ENCODE assay signal across 17 cellular contexts in the genomic region with DNA sequence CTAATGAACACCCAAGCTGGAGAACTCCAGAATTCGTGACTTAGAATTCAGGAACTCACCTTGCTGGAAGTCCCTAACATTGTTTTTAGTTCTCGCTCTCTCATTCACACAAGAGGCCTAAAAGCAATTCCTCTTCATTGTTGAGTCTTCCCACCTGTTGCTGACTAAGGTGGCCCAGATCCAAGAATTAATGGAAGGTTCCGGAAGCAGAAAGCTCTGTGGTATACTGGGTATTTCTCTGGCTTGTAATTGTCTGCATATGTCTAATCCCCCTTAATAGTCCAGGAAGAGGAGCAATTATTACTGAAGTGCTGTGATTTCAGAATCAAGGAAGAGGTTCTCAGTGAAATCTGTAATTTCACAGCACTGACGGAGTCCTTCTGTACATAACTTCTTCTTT. TPM values are rescaled to one million over a fixed set of nuclear protein-coding genes. Genes with fewer than 3 reads are reported as not detected.
DNase-seq lines count a peak whose midpoint lies in the region; ATAC-seq and TF ChIP-seq lines count a peak whose summit lies in the region.
"Had no signal": no experiment of that assay in that cellular context is flagged by ENCODE, and none has a peak within 500 bp of the region (broad histone marks: within the 10 kb centered on the region; RNA-seq: fewer than 3 reads in every experiment).

No MANE protein-coding gene starts in this region.

- H3K36me3 ChIP-seq in SK-N-SH (replicated peaks in 1 of 2; ENCODE audit: control insufficient read depth in 1 of 2, insufficient read depth in 2 of 2, low read length in 1 of 2) (no peaks in the 10 kb centered on the region), colonic mucosa (no peaks in the 10 kb centered on the region)
- H3K36me3 ChIP-seq: BE2C, esophagus squamous epithelium had no signal

- intact Hi-C loops in colonic mucosa (cut with DNase I) = no loop called here

- H3K4me3 ChIP-seq in SK-N-SH (ENCODE audit: low read depth in 2 of 2, low read length in 1 of 2) = no peak overlapping the region
- no peak overlapping the region for H3K4me3 ChIP-seq in colonic mucosa
- H3K4me3 ChIP-seq: esophagus squamous epithelium, heart right ventricle, lung had no signal

- H3K4me1 ChIP-seq in SK-N-SH (ENCODE audit: control insufficient read depth in 1 of 2, insufficient read depth in 2 of 2, low read depth in 1 of 2, low read length in 1 of 2) (peaks cover 0 to 33% of the 10 kb centered on the region in 2 experiments; a peak in 1 of 4 replicates), colonic mucosa (no peaks in the 10 kb centered on the region)
- H3K4me1 ChIP-seq: BE2C, esophagus squamous epithelium, heart right ventricle had no signal

- POLR2A ChIA-PET in SK-N-SH (lab: Yijun Ruan, JAX) = no interaction called here

- peak; percentile 15 to 66; a peak in 1 of 4 replicates for TF ChIP-seq EP300 in SK-N-SH (IDR thresholded peaks at IDR 0.05; ENCODE audit: borderline replicate concordance in 1 of 2, low read depth in 1 of 2, low read length in 1 of 2)

- no peak for ATAC-seq in HG03159 (IDR thresholded peaks at IDR 0.05; ENCODE audit: unreplicated experiment)
- ATAC-seq: heart right ventricle; stimulated activated memory B cell treated with anti-CD40 and anti-IgM and Interleukin-4, amounts not matched to agents 10 μg/mL and 1 μg/mL and 100 μg/mL, for 72 hours had no signal

- H3K9me2 ChIP-seq in SK-N-SH = no peaks in the 10 kb centered on the region

- in situ Hi-C loops in KBM-7 (cut with MboI; ENCODE audit: low pct_unique_long_range_greater_than_20kb, low sequenced_read_pairs) = no loop called here

- TF ChIP-seq RAD21 in SK-N-SH (IDR thresholded peaks at IDR 0.05; ENCODE audit: low read length) = no peak

- H3K9ac ChIP-seq in SK-N-SH (no peak overlapping the region), colonic mucosa (ENCODE audit: low read depth in 2 of 2, low read length in 2 of 2) (no peak overlapping the region)

- H3K27me3 ChIP-seq in SK-N-SH (ENCODE audit: insufficient read depth) (no peaks in the 10 kb centered on the region), colonic mucosa (no peaks in the 10 kb centered on the region)

- DNase-seq in KBM-7 (peak; percentile 4), NCI-H187 (lab: John Stamatoyannopoulos, UW) (peak; percentile 41 to 51), SK-N-SH (peak; percentile 47), renal cortical epithelial cell (ENCODE audit: low read depth) (peak; percentile 18), colonic mucosa (no peak)
- no peak for DNase-seq in activated CD4-positive, alpha-beta T cell treated with anti-CD3 and anti-CD28 coated beads, Interleukin-2, amount 50 U/mL, for 48 hours
- DNase-seq: activated CD4-positive, alpha-beta memory T cell treated with anti-CD3 and anti-CD28 coated beads, Interleukin-2, amount 10 ng/mL, durations not matched to agents 7 days and 5 days; activated naive CD8-positive, alpha-beta T cell treated with anti-CD3 and anti-CD28 coated beads, Interleukin-2, amount 10 ng/mL, durations not matched to agents 7 days and 5 days; BE2C; esophagus squamous epithelium; heart right ventricle; IMR-90; stimulated activated CD4-positive, alpha-beta T cell treated with anti-CD3 and anti-CD28 coated beads, Interleukin-12 subunit alpha, Interleukin-12 subunit beta, amount 100 ng/mL, for 4 hours had no signal

- WGBS in SK-N-SH (ENCODE audit: low lambda C conversion rate) = 31% methylated on average over 4 of the region's 4 CpGs

- H3K79me2 ChIP-seq in SK-N-SH (ENCODE audit: insufficient read depth) = no peaks in the 10 kb centered on the region

- TF ChIP-seq CTCF in SK-N-SH (IDR thresholded peaks at IDR 0.05) (no peak), colonic mucosa (IDR thresholded peaks at IDR 0.05) (no peak)

- H3K9me3 ChIP-seq in SK-N-SH = no peaks in the 10 kb centered on the region
- no peaks in the 10 kb centered on the region for H3K9me3 ChIP-seq in colonic mucosa
- H3K9me3 ChIP-seq: BE2C, esophagus squamous epithelium, heart right ventricle had no signal

- H3K27ac ChIP-seq in SK-N-SH (ENCODE audit: low read depth in 2 of 2, low read length in 1 of 2) (no peak overlapping the region), colonic mucosa (no peak overlapping the region)
- H3K27ac ChIP-seq: esophagus squamous epithelium, heart right ventricle had no signal

- CTCF ChIA-PET in SK-N-SH (lab: Yijun Ruan, JAX) = interaction anchor here (0.6 to 1.0 kb wide), 2 partner anchors 25 to 1143 kb away, joined by 3 read pairs; no protein-coding TSS in a partner anchor

- peaks cover 7% of the 10 kb centered on the region for H3F3A ChIP-seq in SK-N-SH (replicated peaks; ENCODE audit: insufficient read depth)

- no peaks in the 10 kb centered on the region for H4K20me1 ChIP-seq in SK-N-SH (ENCODE audit: insufficient read depth)

- H2AFZ ChIP-seq in SK-N-SH (ENCODE audit: low read depth) = no peak overlapping the region

- H3K4me2 ChIP-seq in SK-N-SH = peak overlapping the region; percentile 57; the same call in 1 of the 2 replicates

TF ChIP-seq in SK-N-SH, 30 proteins besides CTCF, POLR2A, EP300 and RAD21:
- TF ChIP-seq TCF12 (IDR thresholded peaks at IDR 0.05) = peak; percentile 91
- TF ChIP-seq SMC3 (IDR thresholded peaks at IDR 0.05; ENCODE audit: low read depth, low read length) = no peak
- TF ChIP-seq, protein P1, sequence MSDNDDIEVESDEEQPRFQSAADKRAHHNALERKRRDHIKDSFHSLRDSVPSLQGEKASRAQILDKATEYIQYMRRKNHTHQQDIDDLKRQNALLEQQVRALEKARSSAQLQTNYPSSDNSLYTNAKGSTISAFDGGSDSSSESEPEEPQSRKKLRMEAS (IDR thresholded peaks at IDR 0.05; ENCODE audit: low read depth) = no peak
- peak; percentile 49; the same call in 1 of the 2 replicates for TF ChIP-seq POLR2AphosphoS5 (IDR thresholded peaks at IDR 0.05; ENCODE audit: low read depth, low read length)
- TF ChIP-seq NFIC (IDR thresholded peaks at IDR 0.05; ENCODE audit: borderline replicate concordance) = peak; percentile 88
- peak; percentile 52; the same call in 1 of the 2 replicates for TF ChIP-seq JUND (IDR thresholded peaks at IDR 0.05)
- TF ChIP-seq YY1 (IDR thresholded peaks at IDR 0.05; ENCODE audit: low read depth) = no peak
- TF ChIP-seq, protein P2, sequence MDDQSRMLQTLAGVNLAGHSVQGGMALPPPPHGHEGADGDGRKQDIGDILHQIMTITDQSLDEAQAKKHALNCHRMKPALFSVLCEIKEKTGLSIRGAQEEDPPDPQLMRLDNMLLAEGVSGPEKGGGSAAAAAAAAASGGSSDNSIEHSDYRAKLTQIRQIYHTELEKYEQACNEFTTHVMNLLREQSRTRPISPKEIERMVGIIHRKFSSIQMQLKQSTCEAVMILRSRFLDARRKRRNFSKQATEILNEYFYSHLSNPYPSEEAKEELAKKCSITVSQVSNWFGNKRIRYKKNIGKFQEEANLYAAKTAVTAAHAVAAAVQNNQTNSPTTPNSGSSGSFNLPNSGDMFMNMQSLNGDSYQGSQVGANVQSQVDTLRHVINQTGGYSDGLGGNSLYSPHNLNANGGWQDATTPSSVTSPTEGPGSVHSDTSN (IDR thresholded peaks at IDR 0.05) = peak; percentile 65
- 0 out of 2 replicates have a peak, but pooled peaks have one; percentile 47 for TF ChIP-seq ELF1 (IDR thresholded peaks at IDR 0.05)
- TF ChIP-seq FOXM1 (IDR thresholded peaks at IDR 0.05; ENCODE audit: low read depth) = 0 out of 2 replicates have a peak, but pooled peaks have one; percentile 48
- TF ChIP-seq TEAD4 (IDR thresholded peaks at IDR 0.05; ENCODE audit: borderline replicate concordance, insufficient read depth) = peak; percentile 46; the same call in 1 of the 2 replicates
TF ChIP-seq in SK-N-SH: peak in this region for 8.

RNA-seq across cellular contexts. Expression of a gene that starts 31.4 kb away (rescaled TPM):
- 2.3 and 2.6 TPM in 2 replicates for polyA plus RNA-seq in SK-N-SH (2012; rRNA removed)
- polyA plus RNA-seq in SK-N-SH (2012; cell fraction: cytosol; rRNA removed) = 4.3 and 4.4 TPM in 2 replicates
- 1.4 and 3.3 TPM in 2 replicates for polyA plus RNA-seq in SK-N-SH (2012; cell fraction: nucleus; rRNA removed)
- total RNA-seq in renal cortical epithelial cell (0.87 and 1.4 TPM in 2 replicates), colonic mucosa (under 1 TPM; 0.10 to 0.13 TPM)
- total RNA-seq: activated CD4-positive, alpha-beta memory T cell treated with anti-CD3 and anti-CD28 coated beads, Interleukin-2, amount 10 ng/mL, durations not matched to agents 7 days and 5 days; activated naive CD8-positive, alpha-beta T cell treated with anti-CD3 and anti-CD28 coated beads, Interleukin-2, amount 10 ng/mL, durations not matched to agents 7 days and 5 days; IMR-90; progenitor cell of endocrine pancreas had no signal
- polyA plus RNA-seq: IMR-90 had no signal

RNA-seq across cellular contexts. Expression of a gene that starts 43.0 kb away (rescaled TPM):
- polyA plus RNA-seq in SK-N-SH (2012; rRNA removed) = 28.9 and 41.8 TPM in 2 replicates
- 24.4 and 25.6 TPM in 2 replicates for polyA plus RNA-seq in SK-N-SH (2012; cell fraction: cytosol; rRNA removed)
- 44.0 and 60.3 TPM in 2 replicates for polyA plus RNA-seq in SK-N-SH (2012; cell fraction: nucleus; rRNA removed)
- 21.9 and 52.6 TPM in 2 replicates for total RNA-seq in renal cortical epithelial cell
- 10 to 100 TPM; 70.4 to 76.7 TPM for total RNA-seq in colonic mucosa

Comparison
In these comparisons a context has a peak if more than half of its experiments do, and no peak if none do; other contexts are left out.
1. DNase-seq: peak in KBM-7 (single experiment), NCI-H187 (2 of 2), SK-N-SH (single experiment) and renal cortical epithelial cell (single experiment); none in colonic mucosa (single experiment) and activated CD4-positive, alpha-beta T cell treated with anti-CD3 and anti-CD28 coated beads, Interleukin-2, amount 50 U/mL, for 48 hours (0 of 2).